Comparison of ENCODE assay signal across 4 cellular contexts in genomic region chr6:33040157-33040556, GRCh38.
TF ChIP-seq lines count a peak whose summit lies in the region.

No MANE protein-coding gene starts in this region.

TF ChIP-seq in GM12891, 5 proteins besides CTCF, POLR2A, EP300 and RAD21:
- TF ChIP-seq POLR2AphosphoS5 (IDR thresholded peaks at IDR 0.05; ENCODE audit: low read depth, low read length) (no peak), TAF1 (IDR thresholded peaks at IDR 0.05; ENCODE audit: low read depth, low read length) (no peak), SPI1 (IDR thresholded peaks at IDR 0.05; ENCODE audit: low read depth, low read length) (no peak), PAX5 (IDR thresholded peaks at IDR 0.05; ENCODE audit: insufficient read depth, low read length, severe bottlenecking) (no peak), POU2F2 (IDR thresholded peaks at IDR 0.05; ENCODE audit: low read depth, low read length) (peak; percentile 91)

TF ChIP-seq in HEK293, 187 proteins besides CTCF, POLR2A, EP300 and RAD21:
- TF ChIP-seq SCRT2 (tag by site-specific recombination; IDR thresholded peaks at IDR 0.05) (peak; percentile 47; the same call in 1 of the 2 replicates), ZNF623 (tag by site-specific recombination; IDR thresholded peaks at IDR 0.05) (no peak), ZNF585B (tag by site-specific recombination; IDR thresholded peaks at IDR 0.05) (no peak)
TF ChIP-seq in HEK293: peak in this region for 1.

TF ChIP-seq in GM12878, 131 proteins besides CTCF, POLR2A, EP300 and RAD21 (continues in another document):
- peak; percentile 32; the same call in 1 of the 2 replicates for TF ChIP-seq CREB1 (IDR thresholded peaks at IDR 0.05; ENCODE audit: low read depth)
- TF ChIP-seq CEBPZ (IDR thresholded peaks at IDR 0.05; ENCODE audit: low read depth, low read length) = no peak
- peak; percentile 93 for TF ChIP-seq RUNX3 (IDR thresholded peaks at IDR 0.05; ENCODE audit: low read length)
- 0 out of 2 replicates have a peak, but pooled peaks have one; percentile 45 for TF ChIP-seq CBX5 (IDR thresholded peaks at IDR 0.05; ENCODE audit: low read depth)
- no peak for TF ChIP-seq HDAC2 (IDR thresholded peaks at IDR 0.05)
- TF ChIP-seq MTA2 (IDR thresholded peaks at IDR 0.05; ENCODE audit: low read depth) = peak; percentile 35; the same call in 1 of the 2 replicates
- TF ChIP-seq NBN (IDR thresholded peaks at IDR 0.05) = peak; percentile 45; the same call in 1 of the 2 replicates
- no peak for TF ChIP-seq TAF1 (IDR thresholded peaks at IDR 0.05; ENCODE audit: borderline replicate concordance, low read depth, low read length)
- TF ChIP-seq DPF2 (IDR thresholded peaks at IDR 0.05) = no peak
- no peak for TF ChIP-seq SUZ12 (IDR thresholded peaks at IDR 0.05; ENCODE audit: unreplicated experiment)
- no peak for TF ChIP-seq PBX3 (IDR thresholded peaks at IDR 0.05; ENCODE audit: insufficient replicate concordance, low read depth, low read length)
- 0 out of 2 replicates have a peak, but pooled peaks have one; percentile 21 for TF ChIP-seq NKRF (conservative IDR thresholded peaks at IDR 0.05)
- peak in 1 of 2 experiments; percentile 45; a peak in 2 of 4 replicates for TF ChIP-seq IKZF2 (IDR thresholded peaks at IDR 0.05)
- no peak for TF ChIP-seq E2F4 (IDR thresholded peaks at IDR 0.05; ENCODE audit: low read depth, low read length)
- TF ChIP-seq HDGF (IDR thresholded peaks at IDR 0.05) = no peak
- peak; percentile 17; the same call in 1 of the 2 replicates for TF ChIP-seq YY1 (IDR thresholded peaks at IDR 0.05; ENCODE audit: low read depth, low read length)
- TF ChIP-seq SKIL (IDR thresholded peaks at IDR 0.05; ENCODE audit: low read depth, poor library complexity, severe bottlenecking) = peak; percentile 21
- peak; percentile 86 for TF ChIP-seq ZNF217 (IDR thresholded peaks at IDR 0.05)

TF ChIP-seq in SK-N-SH, 30 proteins besides CTCF, POLR2A, EP300 and RAD21:
- TF ChIP-seq RFX5 (IDR thresholded peaks at IDR 0.05; ENCODE audit: low read length) (no peak), USF2 (IDR thresholded peaks at IDR 0.05; ENCODE audit: borderline replicate concordance, low read depth, low read length) (no peak), SMC3 (IDR thresholded peaks at IDR 0.05; ENCODE audit: low read depth, low read length) (no peak)
